ENCODE assay signal across 28 cellular contexts in the genomic region with DNA sequence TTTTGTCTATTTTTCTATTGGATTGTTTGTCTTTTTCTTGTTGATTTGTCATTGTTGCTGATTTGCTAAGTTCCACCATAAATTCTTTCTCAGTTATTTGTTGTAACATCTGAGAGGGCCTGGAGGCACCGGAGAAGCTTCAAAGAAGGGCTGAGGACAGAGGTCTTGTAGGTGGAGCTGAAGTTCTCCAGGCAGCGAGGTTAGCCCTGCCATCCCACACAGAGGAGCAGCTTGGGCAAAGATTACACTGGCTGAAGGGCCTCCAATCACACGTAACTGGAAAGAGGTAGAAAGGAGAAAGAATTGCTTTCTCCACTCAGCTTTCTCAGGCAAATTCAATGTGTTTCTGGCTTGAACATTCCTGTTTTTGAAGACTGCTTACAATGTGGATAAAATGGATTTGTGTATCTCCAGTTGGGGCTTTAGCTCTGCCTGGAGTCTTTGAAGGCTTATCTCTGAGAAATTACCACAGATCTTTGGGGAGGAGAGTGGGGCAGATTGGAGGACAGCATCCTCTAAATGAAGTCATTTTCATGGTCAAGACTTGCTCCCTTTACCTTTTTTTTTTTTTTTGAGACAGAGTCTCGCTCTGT.
"Had no signal": no experiment of that assay in that cellular context is flagged by ENCODE, and none has a peak within 500 bp of the region (broad histone marks: within the 10 kb centered on the region; RNA-seq: fewer than 3 reads in every experiment).

No MANE protein-coding gene starts in this region.

- H3K4me1 ChIP-seq: gastrocnemius medialis, pancreas, psoas muscle, testis, upper lobe of left lung had no signal

- DNase-seq: activated CD4-positive, alpha-beta T cell treated with anti-CD3 and anti-CD28 coated beads for 1 hour; activated CD8-positive, alpha-beta memory T cell treated with anti-CD3 and anti-CD28 coated beads, Interleukin-2, amount 10 ng/mL, durations not matched to agents 7 days and 5 days; activated CD8-positive, alpha-beta T cell treated with anti-CD3 and anti-CD28 coated beads, Interleukin-2, amount 10 ng/mL, durations not matched to agents 7 days and 5 days; activated naive CD8-positive, alpha-beta T cell treated with anti-CD3 and anti-CD28 coated beads, Interleukin-2, amount 50 U/mL, for 24 hours; activated T-cell treated with anti-CD3 and anti-CD28 coated beads, Interleukin-2, amount 50 U/mL, for 48 hours; anterior cingulate cortex; dermis blood vessel endothelial cell; effector CD4-positive, alpha-beta T cell; esophagus squamous epithelium; glutamatergic neuron; left ventricle myocardium superior; mammary epithelial cell; midbrain; naive thymus-derived CD4-positive, alpha-beta T cell; nucleus accumbens; pancreas; stimulated activated CD4-positive, alpha-beta T cell treated with anti-CD3 and anti-CD28 coated beads, Interleukin-2, amount 100 ng/mL, for 48 hours; stimulated activated naive CD8-positive, alpha-beta T cell treated with anti-CD3 and anti-CD28 coated beads, Interleukin-15, Interleukin-2, amounts not matched to agents 100 U/mL and 50 U/mL, for 24 hours; SW 1271; T-helper 17 cell; T1000; testis; upper lobe of left lung had no signal

- ATAC-seq: activated CD8-positive, alpha-beta memory T cell treated with anti-CD3 and anti-CD28 coated beads, Interleukin-2, amount 10 ng/mL, durations not matched to agents 7 days and 5 days; activated CD8-positive, alpha-beta T cell treated with anti-CD3 and anti-CD28 coated beads, Interleukin-2, amount 10 ng/mL, durations not matched to agents 7 days and 5 days; activated naive CD8-positive, alpha-beta T cell treated with anti-CD3 and anti-CD28 coated beads, Interleukin-2, amount 50 U/mL, for 24 hours; naive thymus-derived CD4-positive, alpha-beta T cell; stimulated activated naive CD8-positive, alpha-beta T cell treated with anti-CD3 and anti-CD28 coated beads, Interleukin-15, Interleukin-2, amounts not matched to agents 100 U/mL and 50 U/mL, for 24 hours; T-helper 17 cell had no signal

- H3K4me3 ChIP-seq: esophagus squamous epithelium, gastrocnemius medialis, pancreas, psoas muscle, testis, upper lobe of left lung had no signal

- H3K27ac ChIP-seq: gastrocnemius medialis, pancreas, psoas muscle, testis, upper lobe of left lung had no signal

- H3K9me3 ChIP-seq: esophagus squamous epithelium, gastrocnemius medialis, pancreas, psoas muscle, testis, upper lobe of left lung had no signal

- H3K27me3 ChIP-seq: esophagus squamous epithelium, gastrocnemius medialis, pancreas, testis, upper lobe of left lung had no signal

- H3K36me3 ChIP-seq: esophagus squamous epithelium, gastrocnemius medialis, pancreas, upper lobe of left lung had no signal

- FAIRE-seq: bronchial epithelial cell, colon, keratinocyte, pancreas had no signal
